In the genomic region with DNA sequence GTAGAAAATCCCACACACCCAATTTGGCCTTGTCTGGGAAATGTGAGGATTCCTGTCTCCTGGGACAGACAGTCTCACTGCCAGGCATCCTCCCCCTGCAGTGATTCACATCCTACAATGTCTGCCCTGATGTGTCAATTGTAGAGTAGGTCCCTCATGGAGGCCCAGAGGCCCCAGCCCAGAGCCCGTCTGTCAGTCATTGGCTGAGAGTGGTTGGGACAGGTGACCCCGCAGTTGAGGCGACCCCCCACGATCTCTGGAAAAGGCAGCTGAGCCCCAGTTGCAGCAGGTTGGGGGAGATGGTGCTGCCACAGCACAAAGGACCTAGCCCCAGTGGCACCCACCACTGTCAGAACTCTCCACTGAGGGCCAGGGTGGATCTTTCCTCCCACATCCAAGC, we compare ENCODE assay signal across 16 cellular contexts.
DNase-seq lines count a peak whose midpoint lies in the region; ATAC-seq, FAIRE-seq and TF ChIP-seq lines count a peak whose summit lies in the region.
"Had no signal": no experiment of that assay in that cellular context is flagged by ENCODE, and none has a peak within 500 bp of the region (broad histone marks: within the 10 kb centered on the region; RNA-seq: fewer than 3 reads in every experiment).

No MANE protein-coding gene starts in this region.

- peaks cover 29% of the 10 kb centered on the region for H3K4me1 ChIP-seq in body of pancreas
- H3K4me1 ChIP-seq: upper lobe of right lung had no signal

- H3K9me3 Mint-ChIP-seq in mesothelial cell of epicardium = no peaks in the 10 kb centered on the region
- H3K9me3 Mint-ChIP-seq: activated naive CD8-positive, alpha-beta T cell treated with anti-CD3 and anti-CD28 coated beads for 36 hours; memory B cell had no signal

- ATAC-seq in body of pancreas (no peak), GM21786 (IDR thresholded peaks at IDR 0.05; ENCODE audit: unreplicated experiment) (no peak)
- ATAC-seq: upper lobe of right lung had no signal

- H3K36me3 Mint-ChIP-seq in mesothelial cell of epicardium = no peaks in the 10 kb centered on the region
- H3K36me3 Mint-ChIP-seq: activated naive CD8-positive, alpha-beta T cell treated with anti-CD3 and anti-CD28 coated beads for 36 hours; memory B cell had no signal

- H3K4me3 Mint-ChIP-seq in mesothelial cell of epicardium = peak overlapping the region; percentile 73
- H3K4me3 Mint-ChIP-seq: activated naive CD8-positive, alpha-beta T cell treated with anti-CD3 and anti-CD28 coated beads for 36 hours; memory B cell had no signal

- TF ChIP-seq CTCF in body of pancreas (IDR thresholded peaks at IDR 0.05) = no peak
- no peak for TF ChIP-seq CTCF in mesothelial cell of epicardium (IDR thresholded peaks at IDR 0.05; ENCODE audit: unreplicated experiment)

- intact Hi-C loops in body of pancreas (cut with DNase I) = no loop called here

- peaks cover 3% of the 10 kb centered on the region for H3K27me3 Mint-ChIP-seq in mesothelial cell of epicardium (ENCODE audit: low read depth)

- 87 to 93% methylated on average over 2 to 4 of the region's 4 CpGs for WGBS in body of pancreas, 2 donors

- peaks cover 44% of the 10 kb centered on the region for H3K4me1 Mint-ChIP-seq in mesothelial cell of epicardium
- H3K4me1 Mint-ChIP-seq: activated naive CD8-positive, alpha-beta T cell treated with anti-CD3 and anti-CD28 coated beads for 36 hours; memory B cell had no signal

- H3K27ac ChIP-seq in body of pancreas = peak overlapping the region in 3 of 4 donors; percentile 85 to 97 (median 91)
- H3K27ac ChIP-seq: BLaER1 treated with 17β-estradiol and CSF1 and Interleukin-3, amounts not matched to agents 10 nM and 100 nM; esophagus squamous epithelium; upper lobe of right lung had no signal

- no peaks in the 10 kb centered on the region for H3K36me3 ChIP-seq in body of pancreas (replicated peaks in 1 of 2; ENCODE audit: insufficient read depth in 1 of 2, low read depth in 2 of 2)
- H3K36me3 ChIP-seq: BLaER1 treated with 17β-estradiol and CSF1 and Interleukin-3, amounts not matched to agents 10 nM and 100 nM; esophagus squamous epithelium; upper lobe of right lung had no signal

- DNase-seq in AG08395 (ENCODE audit: low spot score) (peak; percentile 84), HK-2 (ENCODE audit: unreplicated experiment) (peak; percentile 51), body of pancreas (no peak), mesothelial cell of epicardium (ENCODE audit: low spot score in 2 of 2, unreplicated experiment in 2 of 2) (no peak), OCI-M1 (lab: John Stamatoyannopoulos, UW) (no peak), HTR-8/SVneo (ENCODE audit: insufficient read length, low spot score) (no peak), SKM-1 treated with dmso at 0.1 percent for 144 hours (lab: John Stamatoyannopoulos, UW; ENCODE audit: unreplicated experiment) (no peak)
- DNase-seq: activated naive CD8-positive, alpha-beta T cell treated with anti-CD3 and anti-CD28 coated beads for 36 hours; EL; esophagus squamous epithelium; NCI-H2029; upper lobe of right lung had no signal

- TF ChIP-seq POLR2A in body of pancreas (IDR thresholded peaks at IDR 0.05) = no peak

- no peaks in the 10 kb centered on the region for H3K9me3 ChIP-seq in body of pancreas
- H3K9me3 ChIP-seq: BLaER1 treated with 17β-estradiol and CSF1 and Interleukin-3, amounts not matched to agents 10 nM and 100 nM; esophagus squamous epithelium; upper lobe of right lung had no signal

- peak overlapping the region; percentile 97 for H3K27ac Mint-ChIP-seq in mesothelial cell of epicardium
- H3K27ac Mint-ChIP-seq: activated naive CD8-positive, alpha-beta T cell treated with anti-CD3 and anti-CD28 coated beads for 36 hours; memory B cell had no signal

- H3K27me3 ChIP-seq in body of pancreas = no peaks in the 10 kb centered on the region
- H3K27me3 ChIP-seq: BLaER1 treated with 17β-estradiol and CSF1 and Interleukin-3, amounts not matched to agents 10 nM and 100 nM had no signal

- no peak for FAIRE-seq in HTR-8/SVneo (lab: Jason Lieb, UNC)
- FAIRE-seq: colon had no signal

- no peak overlapping the region for H3K4me3 ChIP-seq in body of pancreas
- H3K4me3 ChIP-seq: BLaER1 treated with 17β-estradiol and CSF1 and Interleukin-3, amounts not matched to agents 10 nM and 100 nM; upper lobe of right lung had no signal

Comparison
In these comparisons a context has a peak if more than half of its experiments do, and no peak if none do; other contexts are left out.
1. DNase-seq: peak in AG08395 (single experiment) and HK-2 (single experiment); none in body of pancreas (0 of 4), mesothelial cell of epicardium (0 of 2), OCI-M1 (single experiment), HTR-8/SVneo (single experiment) and SKM-1 treated with dmso at 0.1 percent for 144 hours (single experiment).